24 cellular contexts compared by ENCODE assay signal in genomic region chr13:102225892-102226291, GRCh38.
DNase-seq lines count a peak whose midpoint lies in the region; ATAC-seq, FAIRE-seq and TF ChIP-seq lines count a peak whose summit lies in the region.
"Had no signal": no experiment of that assay in that cellular context is flagged by ENCODE, and none has a peak within 500 bp of the region (broad histone marks: within the 10 kb centered on the region; RNA-seq: fewer than 3 reads in every experiment).

No MANE protein-coding gene starts in this region.

- TF ChIP-seq CTCF in liver (IDR thresholded peaks at IDR 0.05; ENCODE audit: low read depth, low read length, missing input control) (no peak), HepG2 (CRISPR knock-in tag; IDR thresholded peaks at IDR 0.05) (no peak)

- H3K36me3 ChIP-seq in liver (ENCODE audit: control insufficient read depth in 4 of 4, insufficient read depth in 3 of 4, low read depth in 1 of 4, low read length in 3 of 4) (no peaks in the 10 kb centered on the region), HepG2 (replicated peaks in 1 of 2; ENCODE audit: control insufficient read depth in 1 of 2, insufficient read depth in 2 of 2, low read length in 2 of 2) (no peaks in the 10 kb centered on the region)
- H3K36me3 ChIP-seq: BE2C; BLaER1 treated with 17β-estradiol and CSF1 and Interleukin-3, amounts not matched to agents 10 nM and 100 nM; HAP-1 had no signal

- in situ Hi-C loops in HepG2 (cut with HindIII; ENCODE audit: extremely low pct_ligation_motif_present, low pct_unique_long_range_greater_than_20kb) = no loop called here

- ATAC-seq in Right ventricle myocardium superior (ENCODE audit: poor library complexity) (peak; percentile 56), HepG2 (no peak), left lobe of liver (peak; percentile 83), HG02852 (IDR thresholded peaks at IDR 0.05; ENCODE audit: unreplicated experiment) (no peak)
- ATAC-seq: A549 had no signal

- FAIRE-seq in HepG2 (lab: Jason Lieb, UNC) = no peak
- FAIRE-seq: A549, GM12891, GM18507 had no signal

- POLR2A ChIA-PET in HepG2 (lab: Yijun Ruan, JAX) = no interaction called here

- BruUV-seq in HepG2 (replicated peaks; lab: Mats Ljungman, UMichigan) = no TSS peak

- TF ChIP-seq RAD21 in liver (IDR thresholded peaks at IDR 0.05) (peak in 1 of 2 donors; percentile 32), HepG2 (CRISPR knock-in tag; IDR thresholded peaks at IDR 0.05) (no peak)

- H3K4me1 ChIP-seq in liver (ENCODE audit: control insufficient read depth in 4 of 4, insufficient read depth in 4 of 4, low read length in 3 of 4) (peaks cover 0 to 6% (median 1%) of the 10 kb centered on the region in 4 donors), HepG2 (ENCODE audit: insufficient read depth, low read length) (no peaks in the 10 kb centered on the region)
- H3K4me1 ChIP-seq: A549; BE2C; BLaER1 treated with 17β-estradiol and CSF1 and Interleukin-3, amounts not matched to agents 10 nM and 100 nM; HAP-1 had no signal

- H3K4me3 ChIP-seq in liver (ENCODE audit: low read depth in 1 of 3, low read length in 3 of 3) = no peak overlapping the region
- no peak overlapping the region for H3K4me3 ChIP-seq in HepG2 (replicated peaks in 1 of 3; ENCODE audit: insufficient read depth in 1 of 3, low read depth in 2 of 3, low read length in 3 of 3)
- H3K4me3 ChIP-seq: A549; BLaER1 treated with 17β-estradiol and CSF1 and Interleukin-3, amounts not matched to agents 10 nM and 100 nM; GM23338; HAP-1 had no signal

- 29% methylated on average over 6 of the region's 6 CpGs for WGBS in liver
- WGBS in HepG2 (ENCODE audit: low lambda C conversion rate) = 18% methylated on average over 6 of the region's 6 CpGs

- TF ChIP-seq EP300 in HepG2 (IDR thresholded peaks at IDR 0.05; ENCODE audit: low read depth in 2 of 2, low read length in 2 of 2) (no peak), HepG2 (CRISPR knock-in tag; IDR thresholded peaks at IDR 0.05; ENCODE audit: borderline replicate concordance) (no peak)

- CTCF ChIA-PET in HepG2 (lab: Yijun Ruan, JAX; ENCODE audit: low intra/inter-chr PET ratio, low total read pairs) = no interaction called here

- DNase-seq in Right ventricle myocardium superior = peak; percentile 47
- DNase-seq in cardiac septum (ENCODE audit: low spot score) = no peak
- no peak for DNase-seq in HepG2 (ENCODE audit: low spot score)
- peak; percentile 64 for DNase-seq in left lobe of liver (ENCODE audit: low spot score)
- no peak for DNase-seq in MV-4-11 (lab: John Stamatoyannopoulos, UW)
- DNase-seq: 8988T; ACHN; AML-193; BE2C; CD4-positive, alpha-beta T cell; CD8-positive, alpha-beta memory T cell; DMS 273 treated with DMSO at 0.1 percent for 48 hours; DMS79; EL; GDM1; HFFc6 had no signal

- no peak overlapping the region for H2AFZ ChIP-seq in HepG2 (ENCODE audit: low read length)

- H3K27me3 ChIP-seq in liver (ENCODE audit: control insufficient read depth in 4 of 4, insufficient read depth in 4 of 4, low read length in 3 of 4) = no peaks in the 10 kb centered on the region
- no peaks in the 10 kb centered on the region for H3K27me3 ChIP-seq in HepG2 (ENCODE audit: control insufficient read depth in 1 of 2, insufficient read depth in 2 of 2, low read length in 2 of 2)
- H3K27me3 ChIP-seq: BE2C; BLaER1 treated with 17β-estradiol and CSF1 and Interleukin-3, amounts not matched to agents 10 nM and 100 nM had no signal

- no peaks in the 10 kb centered on the region for H3K79me2 ChIP-seq in HepG2 (ENCODE audit: insufficient read depth, low read length)

- no peaks in the 10 kb centered on the region for H4K20me1 ChIP-seq in HepG2 (ENCODE audit: insufficient read depth, low read length)
- H4K20me1 ChIP-seq: BLaER1 treated with 17β-estradiol and CSF1 and Interleukin-3, amounts not matched to agents 10 nM and 100 nM had no signal

- TF ChIP-seq POLR2A in HepG2 (IDR thresholded peaks at IDR 0.05; ENCODE audit: insufficient read depth in 1 of 2, low read depth in 2 of 2, low read length in 2 of 2) = no peak

- H3K9ac ChIP-seq in liver (ENCODE audit: low read depth in 1 of 2, low read length in 2 of 2) (no peak overlapping the region), HepG2 (ENCODE audit: insufficient read depth, low read depth, low read length) (no peak overlapping the region)
- H3K9ac ChIP-seq: BLaER1 treated with 17β-estradiol and CSF1 and Interleukin-3, amounts not matched to agents 10 nM and 100 nM had no signal

- H3K9me3 ChIP-seq in liver (ENCODE audit: control insufficient read depth in 4 of 4, low read length in 3 of 4) = no peaks in the 10 kb centered on the region
- H3K9me3 ChIP-seq in HepG2 (ENCODE audit: low read length) = no peaks in the 10 kb centered on the region
- H3K9me3 ChIP-seq: A549; BE2C; BLaER1 treated with 17β-estradiol and CSF1 and Interleukin-3, amounts not matched to agents 10 nM and 100 nM; HAP-1 had no signal

- no peak overlapping the region for H3K4me2 ChIP-seq in HepG2 (ENCODE audit: low read depth, low read length)
- H3K4me2 ChIP-seq: A549; BLaER1 treated with 17β-estradiol and CSF1 and Interleukin-3, amounts not matched to agents 10 nM and 100 nM; GM23338 had no signal

- no peak overlapping the region for H3K27ac ChIP-seq in liver (ENCODE audit: low read depth in 1 of 2, low read length in 2 of 2)
- H3K27ac ChIP-seq in HepG2 (ENCODE audit: extremely low read length, insufficient read depth, low read length) = no peak overlapping the region
- H3K27ac ChIP-seq: A549; BLaER1 treated with 17β-estradiol and CSF1 and Interleukin-3, amounts not matched to agents 10 nM and 100 nM had no signal

- intact Hi-C loops in Right ventricle myocardium superior (cut with DNase I) (no loop called here), cardiac septum (cut with DNase I) (no loop called here), HepG2 (cut with micrococcal nuclease; ENCODE audit: unreplicated experiment) (no loop called here)

TF ChIP-seq in liver, 16 proteins besides CTCF, POLR2A, EP300 and RAD21:
- TF ChIP-seq FOXA2 (IDR thresholded peaks at IDR 0.05) (no peak), MAX (IDR thresholded peaks at IDR 0.05) (peak; percentile 29), GABPA (IDR thresholded peaks at IDR 0.05 in 1 of 2, conservative IDR thresholded peaks at IDR 0.05 in 1 of 2) (peak in 1 of 2 donors; percentile 58), HNF4G (IDR thresholded peaks at IDR 0.05) (peak; percentile 24), SP1 (IDR thresholded peaks at IDR 0.05) (peak; percentile 17), EGR1 (IDR thresholded peaks at IDR 0.05; ENCODE audit: low read depth in 2 of 2) (no peak), HNF4A (conservative IDR thresholded peaks at IDR 0.05) (peak; percentile 65 to 75), RXRA (IDR thresholded peaks at IDR 0.05) (peak in 1 of 2 donors; percentile 46)

TF ChIP-seq in HepG2, 621 proteins besides CTCF, POLR2A, EP300 and RAD21 (continues in another document):
- no peak for TF ChIP-seq ZNF629 (CRISPR knock-in tag; conservative IDR thresholded peaks at IDR 0.05)
- no peak for TF ChIP-seq HOXA7 (CRISPR knock-in tag; IDR thresholded peaks at IDR 0.05)
- no peak for TF ChIP-seq ZNF3 (CRISPR knock-in tag; IDR thresholded peaks at IDR 0.05)
- TF ChIP-seq FOXK2 (IDR thresholded peaks at IDR 0.05) = no peak
- no peak for TF ChIP-seq ZBTB49 (CRISPR knock-in tag; IDR thresholded peaks at IDR 0.05; ENCODE audit: borderline replicate concordance)
- TF ChIP-seq ZNF660 (CRISPR knock-in tag; IDR thresholded peaks at IDR 0.05; ENCODE audit: borderline replicate concordance, low read depth) = no peak
- no peak for TF ChIP-seq HOXA9 (CRISPR knock-in tag; IDR thresholded peaks at IDR 0.05; ENCODE audit: borderline replicate concordance)
- TF ChIP-seq THAP9 (CRISPR knock-in tag; IDR thresholded peaks at IDR 0.05; ENCODE audit: borderline replicate concordance) = no peak
- no peak for TF ChIP-seq SRSF9 (IDR thresholded peaks at IDR 0.05; ENCODE audit: borderline replicate concordance, insufficient read depth, low read depth, low read length, poor library complexity, severe bottlenecking)
- TF ChIP-seq KLF9 (CRISPR knock-in tag; IDR thresholded peaks at IDR 0.05; ENCODE audit: low read depth) = no peak

Comparison
In these comparisons a context has a peak if more than half of its experiments do, and no peak if none do; other contexts are left out.
1. DNase-seq: peak in Right ventricle myocardium superior (single experiment) and left lobe of liver (single experiment); none in cardiac septum (single experiment), HepG2 (single experiment) and MV-4-11 (single experiment).
2. ATAC-seq: peak in Right ventricle myocardium superior (single experiment) and left lobe of liver (single experiment); none in HepG2 (single experiment) and HG02852 (single experiment).